In genomic region chr6:26196846-26197683, GRCh38 we compare ENCODE assay signal across 1 cellular context.
TF ChIP-seq lines count a peak whose summit lies in the region.

No MANE protein-coding gene starts in this region.

TF ChIP-seq in GM12878, 131 proteins besides CTCF, POLR2A, EP300 and RAD21 (continued from another document and continues in another):
- TF ChIP-seq MLLT1 (IDR thresholded peaks at IDR 0.05): peak; percentile 97
- 0 out of 2 replicates have a peak, but pooled peaks have one; percentile 26 for TF ChIP-seq CBX5 (IDR thresholded peaks at IDR 0.05; ENCODE audit: low read depth)
- TF ChIP-seq ZBED1 (IDR thresholded peaks at IDR 0.05; ENCODE audit: borderline replicate concordance): peak; percentile 99
- TF ChIP-seq TCF12 (IDR thresholded peaks at IDR 0.05; ENCODE audit: low read depth, low read length): peak; percentile 71; the same call in 1 of the 2 replicates
- TF ChIP-seq SMARCA5 (IDR thresholded peaks at IDR 0.05): 0 out of 2 replicates have a peak, but pooled peaks have one; percentile 37
- peak; percentile 93 for TF ChIP-seq SIN3A (IDR thresholded peaks at IDR 0.05; ENCODE audit: low read depth, low read length)
- peak in 1 of 2 experiments; percentile 14; a peak in 2 of 3 replicates for TF ChIP-seq EGR1 (IDR thresholded peaks at IDR 0.05; ENCODE audit: borderline replicate concordance in 1 of 2, low read depth in 2 of 2, low read length in 2 of 2)
- TF ChIP-seq SP1 (IDR thresholded peaks at IDR 0.05; ENCODE audit: low read depth, low read length): peak; percentile 95
- peak; percentile 38 for TF ChIP-seq SKIL (IDR thresholded peaks at IDR 0.05; ENCODE audit: low read depth, poor library complexity, severe bottlenecking)
- TF ChIP-seq RCOR1 (conservative IDR thresholded peaks at IDR 0.05; ENCODE audit: low read depth, low read length): 0 out of 2 replicates have a peak, but pooled peaks have one; percentile 72
- peak; percentile 84; the same call in 1 of the 2 replicates for TF ChIP-seq MTA3 (IDR thresholded peaks at IDR 0.05; ENCODE audit: borderline replicate concordance, low read length)
- TF ChIP-seq CREM (IDR thresholded peaks at IDR 0.05; ENCODE audit: low read depth): peak; percentile 83; the same call in 1 of the 2 replicates
- peak; percentile 90; the same call in 1 of the 2 replicates for TF ChIP-seq CBFB (IDR thresholded peaks at IDR 0.05; ENCODE audit: low read depth)
- no peak for TF ChIP-seq RELA (IDR thresholded peaks at IDR 0.05; ENCODE audit: borderline replicate concordance, partially characterized antibody)
- peak; percentile 67 for TF ChIP-seq MAX (IDR thresholded peaks at IDR 0.05; ENCODE audit: low read depth, low read length)
- TF ChIP-seq IKZF2 (IDR thresholded peaks at IDR 0.05): no peak; a peak in 1 of 4 replicates
- TF ChIP-seq ATF2 (IDR thresholded peaks at IDR 0.05; ENCODE audit: low read length): peak; percentile 73
- TF ChIP-seq SMAD1 (IDR thresholded peaks at IDR 0.05; ENCODE audit: low read depth, partially characterized antibody): peak; percentile 97
- peak; percentile 99 for TF ChIP-seq PML (IDR thresholded peaks at IDR 0.05; ENCODE audit: low read length)
- TF ChIP-seq ATF7 (IDR thresholded peaks at IDR 0.05; ENCODE audit: low read depth): peak; percentile 52; the same call in 1 of the 2 replicates
- TF ChIP-seq MEF2A (IDR thresholded peaks at IDR 0.05; ENCODE audit: insufficient read depth, low read depth, low read length): peak; percentile 32; the same call in 1 of the 2 replicates
- 0 out of 2 replicates have a peak, but pooled peaks have one; percentile 30 for TF ChIP-seq IRF4 (IDR thresholded peaks at IDR 0.05; ENCODE audit: low read depth, low read length)
- TF ChIP-seq HSF1 (IDR thresholded peaks at IDR 0.05; ENCODE audit: low read depth, low read length): no peak
- TF ChIP-seq TCF7 (IDR thresholded peaks at IDR 0.05; ENCODE audit: borderline replicate concordance): peak; percentile 24; the same call in 1 of the 2 replicates
- TF ChIP-seq SMC3 (IDR thresholded peaks at IDR 0.05; ENCODE audit: borderline replicate concordance, low read length): no peak
- TF ChIP-seq ZSCAN29 (IDR thresholded peaks at IDR 0.05): 0 out of 2 replicates have a peak, but pooled peaks have one; percentile 36
- peak; percentile 22 for TF ChIP-seq BCL3 (IDR thresholded peaks at IDR 0.05; ENCODE audit: borderline replicate concordance, insufficient read depth, low read depth, low read length, poor library complexity, severe bottlenecking)
- TF ChIP-seq YY1 (IDR thresholded peaks at IDR 0.05; ENCODE audit: low read depth, low read length): peak; percentile 70
- 0 out of 2 replicates have a peak, but pooled peaks have one; percentile 22 for TF ChIP-seq BRCA1 (IDR thresholded peaks at IDR 0.05; ENCODE audit: low read depth, low read length)
- TF ChIP-seq YBX1 (IDR thresholded peaks at IDR 0.05): no peak
- peak in 1 of 2 experiments; percentile 36; a peak in 2 of 4 replicates for TF ChIP-seq BHLHE40 (IDR thresholded peaks at IDR 0.05; ENCODE audit: borderline replicate concordance in 1 of 2, low read depth in 2 of 2, low read length in 1 of 2)
- no peak for TF ChIP-seq ZBTB4 (CRISPR knock-in tag; IDR thresholded peaks at IDR 0.05)
- TF ChIP-seq IRF3 (IDR thresholded peaks at IDR 0.05): peak; percentile 50; the same call in 1 of the 2 replicates
- TF ChIP-seq CHD2 (IDR thresholded peaks at IDR 0.05; ENCODE audit: borderline replicate concordance, low read depth, low read length): peak; percentile 77
- peak; percentile 65; the same call in 1 of the 2 replicates for TF ChIP-seq RB1 (IDR thresholded peaks at IDR 0.05; ENCODE audit: borderline replicate concordance)
- no peak; the same call in 1 of the 2 replicates for TF ChIP-seq NR2F1 (conservative IDR thresholded peaks at IDR 0.05)
- peak; percentile 71 for TF ChIP-seq PKNOX1 (IDR thresholded peaks at IDR 0.05)
- TF ChIP-seq HDAC6 (IDR thresholded peaks at IDR 0.05; ENCODE audit: unreplicated experiment): peak; percentile 91
- no peak for TF ChIP-seq MYC (IDR thresholded peaks at IDR 0.05; ENCODE audit: insufficient read depth, insufficient read length, insufficient replicate concordance, low read length, severe bottlenecking)
- TF ChIP-seq IKZF1 (conservative IDR thresholded peaks at IDR 0.05): peak; percentile 62
- TF ChIP-seq STAT1 (conservative IDR thresholded peaks at IDR 0.05): 0 out of 2 replicates have a peak, but pooled peaks have one; percentile 58
- peak; percentile 23; the same call in 1 of the 2 replicates for TF ChIP-seq BMI1 (IDR thresholded peaks at IDR 0.05; ENCODE audit: borderline replicate concordance)
- TF ChIP-seq FOXM1 (IDR thresholded peaks at IDR 0.05; ENCODE audit: low read depth, low read length): peak; percentile 62
- TF ChIP-seq NFYA (IDR thresholded peaks at IDR 0.05; ENCODE audit: borderline replicate concordance, low read depth, low read length): peak; percentile 62
- no peak for TF ChIP-seq PAX8 (IDR thresholded peaks at IDR 0.05)
- TF ChIP-seq SMAD5 (IDR thresholded peaks at IDR 0.05; ENCODE audit: low read depth): peak; percentile 99
- no peak for TF ChIP-seq PAX5 (IDR thresholded peaks at IDR 0.05; ENCODE audit: borderline replicate concordance, low read depth, low read length)
- TF ChIP-seq POU2F2 (IDR thresholded peaks at IDR 0.05; ENCODE audit: borderline replicate concordance, low read depth, low read length): peak; percentile 98
